Comparison of ENCODE assay signal across 9 cellular contexts in genomic region chr20:63223121-63223825, GRCh38. TPM values are rescaled to one million over a fixed set of nuclear protein-coding genes. Genes with fewer than 3 reads are reported as not detected.
DNase-seq lines count a peak whose midpoint lies in the region; TF ChIP-seq lines count a peak whose summit lies in the region.
"Had no signal": no experiment of that assay in that cellular context is flagged by ENCODE, and none has a peak within 500 bp of the region (broad histone marks: within the 10 kb centered on the region; RNA-seq: fewer than 3 reads in every experiment).

No MANE protein-coding gene starts in this region.

- intact Hi-C loops in tibial artery (cut with DNase I; ENCODE audit: low total_unique reads) = no loop called here
- intact Hi-C loops in lower leg skin (cut with DNase I; ENCODE audit: low total_unique reads) = no loop called here

- no peaks in the 10 kb centered on the region for H3K9me3 ChIP-seq in tibial artery

- H3K36me3 ChIP-seq in tibial artery = no peaks in the 10 kb centered on the region

- H3K4me1 ChIP-seq in tibial artery = peaks cover 0 to 6% (median 0%) of the 10 kb centered on the region in 4 donors

- TF ChIP-seq CTCF in cardiac fibroblast (IDR thresholded peaks at IDR 0.05; ENCODE audit: low read depth, low read length) (peak; percentile 74), tibial artery (IDR thresholded peaks at IDR 0.05) (peak; percentile 37 to 56), lower leg skin (IDR thresholded peaks at IDR 0.05) (no peak)

- WGBS in lower leg skin, 2 donors = 43 to 53% methylated on average over 11 to 12 of the region's 12 CpGs

- H3K27me3 ChIP-seq in tibial artery = peaks cover 0 to 60% of the 10 kb centered on the region in 2 donors

- DNase-seq in COLO829 (ENCODE audit: low spot score) (peak; percentile 40), HT-29 (ENCODE audit: low spot score) (peak; percentile 78), UCSD-AML1 (lab: John Stamatoyannopoulos, UW; ENCODE audit: unreplicated experiment) (peak; percentile 23), cardiac fibroblast (ENCODE audit: low read depth in 2 of 2) (peak; percentile 45 to 48), medulla oblongata (ENCODE audit: extremely low spot score) (peak; percentile 52), tibial artery (no peak), NOMO-1 treated with dmso at 0.1 percent for 144 hours (lab: John Stamatoyannopoulos, UW; ENCODE audit: unreplicated experiment) (no peak), lower leg skin (ENCODE audit: low spot score in 2 of 2) (no peak)
- DNase-seq: left cardiac atrium had no signal

- no peak for TF ChIP-seq POLR2A in lower leg skin (IDR thresholded peaks at IDR 0.05)

- no peak overlapping the region for H3K27ac ChIP-seq in tibial artery

- H3K4me3 ChIP-seq in cardiac fibroblast (replicated peaks in 1 of 2; ENCODE audit: low read depth in 2 of 2, low read length in 2 of 2) (no peak overlapping the region), tibial artery (no peak overlapping the region), lower leg skin (ENCODE audit: low read depth, poor library complexity, severe bottlenecking) (no peak overlapping the region)

RNA-seq across cellular contexts. Expression of gene YTHDF1, which starts 7.3 kb away (rescaled TPM):
- total RNA-seq in HT-29 (2014; rRNA removed; shearing (Covaris generic)) = 47.2 and 53.6 TPM in 2 replicates
- total RNA-seq in lower leg skin = 10 to 100 TPM; 28.1 to 32.2 (median 30.6) TPM

RNA-seq across cellular contexts. Expression of gene BIRC7, which starts 12.4 kb away (rescaled TPM):
- total RNA-seq in HT-29 (2014; rRNA removed; shearing (Covaris generic)) = 1.3 and 2.7 TPM in 2 replicates
- total RNA-seq in lower leg skin = 1 to 10 TPM in 2 of 4 donors, under 1 TPM in 1, not detected in 1; 0.53 to 2.5 (median 1.4) TPM

RNA-seq across cellular contexts. Expression of gene NKAIN4, which starts 31.0 kb away (rescaled TPM):
- not detected in 2 replicates for total RNA-seq in HT-29 (2014; rRNA removed; shearing (Covaris generic))
- 1 to 10 TPM in 1 of 4 donors, under 1 TPM in 1, not detected in 2; 0.23 to 1.1 TPM for total RNA-seq in lower leg skin
- total RNA-seq: left cardiac atrium had no signal

RNA-seq across cellular contexts. Expression of gene ARFGAP1, which starts 49.3 kb away (rescaled TPM):
- 142 and 150 TPM in 2 replicates for total RNA-seq in HT-29 (2014; rRNA removed; shearing (Covaris generic))
- 10 to 100 TPM; 31.0 to 55.1 (median 36.9) TPM for total RNA-seq in lower leg skin

Comparison
In these comparisons a context has a peak if more than half of its experiments do, and no peak if none do; other contexts are left out.
1. DNase-seq: peak in COLO829 (single experiment), HT-29 (single experiment), UCSD-AML1 (single experiment), cardiac fibroblast (2 of 2) and medulla oblongata (single experiment); none in tibial artery (0 of 2), NOMO-1 treated with dmso at 0.1 percent for 144 hours (single experiment) and lower leg skin (0 of 2).
2. CTCF ChIP-seq: peak in cardiac fibroblast (single experiment) and tibial artery (2 of 2); none in lower leg skin (0 of 3).